In genomic region chr17:45895969-45896793, GRCh38 we compare ENCODE assay signal across 9 cellular contexts. TPM values are rescaled to one million over a fixed set of nuclear protein-coding genes. Genes with fewer than 3 reads are reported as not detected.
A peak's percentile ranks its signal among the peaks of the same experiment; 100 is the strongest.
DNase-seq lines count a peak whose midpoint lies in the region; ATAC-seq, FAIRE-seq and TF ChIP-seq lines count a peak whose summit lies in the region.
"Had no signal": no experiment of that assay in that cellular context is flagged by ENCODE, and none has a peak within 500 bp of the region (broad histone marks: within the 10 kb centered on the region; RNA-seq: fewer than 3 reads in every experiment).

No MANE protein-coding gene starts in this region.

- peak overlapping the region; percentile 98 for H3K4me2 ChIP-seq in astrocyte (ENCODE audit: low read length)

- no peak for ATAC-seq in naive thymus-derived CD4-positive, alpha-beta T cell

- no peaks in the 10 kb centered on the region for H3K79me2 ChIP-seq in astrocyte (ENCODE audit: insufficient read depth, low read length)

- H3K27ac ChIP-seq in astrocyte (ENCODE audit: low read depth, low read length) (no peak overlapping the region), RWPE1 (no peak overlapping the region)
- no peak overlapping the region for H3K27ac ChIP-seq in naive thymus-derived CD4-positive, alpha-beta T cell (ENCODE audit: low read depth, low read length)

- POLR2A ChIA-PET in naive thymus-derived CD4-positive, alpha-beta T cell (lab: Charles Lee): no interaction called here
- POLR2A ChIA-PET in RWPE1 (lab: Yijun Ruan, JAX; ENCODE audit: low non-redundant PET): no interaction called here

- H3K36me3 ChIP-seq in astrocyte (ENCODE audit: insufficient read depth, low read length): no peaks in the 10 kb centered on the region
- no peaks in the 10 kb centered on the region for H3K36me3 ChIP-seq in naive thymus-derived CD4-positive, alpha-beta T cell (ENCODE audit: control insufficient read depth in 2 of 3, insufficient read depth in 3 of 3, low read length in 3 of 3)

- peaks cover 49% of the 10 kb centered on the region for H3K27me3 ChIP-seq in astrocyte (ENCODE audit: insufficient read depth, low read length)
- peaks cover 20 to 34% of the 10 kb centered on the region in 2 donors for H3K27me3 ChIP-seq in naive thymus-derived CD4-positive, alpha-beta T cell (ENCODE audit: control insufficient read depth in 2 of 2, insufficient read depth in 2 of 2, low read length in 2 of 2)

- FAIRE-seq in astrocyte (lab: Jason Lieb, UNC): no peak

- CTCF ChIA-PET in naive thymus-derived CD4-positive, alpha-beta T cell (lab: Charles Lee): no interaction called here
- CTCF ChIA-PET in RWPE1 (lab: Yijun Ruan, JAX): interaction anchor here (0.6 kb wide), 1 partner anchor 989 kb away, joined by 3 read pairs; no protein-coding TSS in a partner anchor

- no peaks in the 10 kb centered on the region for H3K9me3 ChIP-seq in astrocyte (ENCODE audit: insufficient read depth, low read depth, low read length)
- H3K9me3 ChIP-seq in naive thymus-derived CD4-positive, alpha-beta T cell (ENCODE audit: control insufficient read depth in 2 of 3, low read length in 3 of 3): no peaks in the 10 kb centered on the region

- no peaks in the 10 kb centered on the region for H4K20me1 ChIP-seq in astrocyte (ENCODE audit: insufficient read depth, low read length)

- peaks cover 55% of the 10 kb centered on the region for H3K27me3 Mint-ChIP-seq in astrocyte (ENCODE audit: low read depth, unreplicated experiment)
- H3K27me3 Mint-ChIP-seq in naive thymus-derived CD4-positive, alpha-beta T cell: peaks cover 35 to 78% (median 36%) of the 10 kb centered on the region in 5 donors

- DNase-seq in stimulated activated CD4-positive, alpha-beta T cell treated with anti-CD3 and anti-CD28 coated beads, Interleukin-15, amount 100 ng/mL, for 24 hours: peak; percentile 12
- DNase-seq in stimulated activated CD4-positive, alpha-beta T cell treated with anti-CD3 and anti-CD28 coated beads, Interleukin-2, amount 100 ng/mL, for 24 hours: no peak
- DNase-seq in astrocyte (ENCODE audit: low read depth) (no peak), RWPE1 (ENCODE audit: low spot score) (no peak), SKM-1 (lab: John Stamatoyannopoulos, UW; ENCODE audit: unreplicated experiment) (no peak), AG08396 (ENCODE audit: low spot score) (no peak), dedifferentiated amniotic fluid mesenchymal stem cell (ENCODE audit: extremely low spot score) (no peak)
- no peak for DNase-seq in naive thymus-derived CD4-positive, alpha-beta T cell

- no peak for TF ChIP-seq CTCF in astrocyte (IDR thresholded peaks at IDR 0.05; ENCODE audit: insufficient read depth, low read depth, low read length)
- no peak for TF ChIP-seq CTCF in RWPE1 (conservative IDR thresholded peaks at IDR 0.05; ENCODE audit: low read depth)

- H3K4me3 Mint-ChIP-seq in astrocyte (ENCODE audit: unreplicated experiment): peak overlapping the region; percentile 74
- H3K4me3 Mint-ChIP-seq in naive thymus-derived CD4-positive, alpha-beta T cell: peak overlapping the region; percentile 59 to 94 (median 88)

- no peaks in the 10 kb centered on the region for H3K4me1 ChIP-seq in astrocyte (ENCODE audit: insufficient read depth, low read length)
- H3K4me1 ChIP-seq in naive thymus-derived CD4-positive, alpha-beta T cell (ENCODE audit: control insufficient read depth in 2 of 2, insufficient read depth in 2 of 2, low read length in 2 of 2): peaks cover 7 to 27% of the 10 kb centered on the region in 2 donors

- no peak overlapping the region for H3K9ac ChIP-seq in astrocyte (ENCODE audit: low read length)

- H3K36me3 Mint-ChIP-seq in astrocyte (ENCODE audit: low read depth, unreplicated experiment): no peaks in the 10 kb centered on the region
- H3K36me3 Mint-ChIP-seq in naive thymus-derived CD4-positive, alpha-beta T cell: no peaks in the 10 kb centered on the region

- H3K9me3 Mint-ChIP-seq in astrocyte (ENCODE audit: unreplicated experiment): no peaks in the 10 kb centered on the region
- no peaks in the 10 kb centered on the region for H3K9me3 Mint-ChIP-seq in naive thymus-derived CD4-positive, alpha-beta T cell

- H3K4me1 Mint-ChIP-seq in astrocyte (ENCODE audit: low read depth, unreplicated experiment): no peaks in the 10 kb centered on the region
- peaks cover 6 to 32% (median 22%) of the 10 kb centered on the region in 7 donors for H3K4me1 Mint-ChIP-seq in naive thymus-derived CD4-positive, alpha-beta T cell

- no peak overlapping the region for H2AFZ ChIP-seq in astrocyte (ENCODE audit: low read depth, low read length)

- no peak overlapping the region for H3K4me3 ChIP-seq in astrocyte (ENCODE audit: insufficient read depth, low read depth, low read length)
- H3K4me3 ChIP-seq in naive thymus-derived CD4-positive, alpha-beta T cell (ENCODE audit: low read length): peak overlapping the region; percentile 75

- no peak overlapping the region for H3K27ac Mint-ChIP-seq in astrocyte (ENCODE audit: unreplicated experiment)
- peak overlapping the region in 3 of 9 donors; percentile 51 to 76 (median 59) for H3K27ac Mint-ChIP-seq in naive thymus-derived CD4-positive, alpha-beta T cell

- intact Hi-C loops in naive thymus-derived CD4-positive, alpha-beta T cell (cut with micrococcal nuclease): loop anchor here (10.0 kb wide), 2 partner anchors 49 to 111 kb away; partner anchors contain the start of gene CRHR1 (in 1 of the 2)

RNA-seq across cellular contexts. Expression of gene MAPT, which starts 1.8 kb away (rescaled TPM):
- 2.1 and 2.2 TPM in 2 replicates for total RNA-seq in astrocyte
- 1 to 10 TPM in 3 of 5 experiments, under 1 TPM in 2; 0.27 to 1.3 (median 1.1) TPM for total RNA-seq in naive thymus-derived CD4-positive, alpha-beta T cell
- under 1 TPM; 0.12 to 0.80 TPM for polyA plus RNA-seq in naive thymus-derived CD4-positive, alpha-beta T cell

RNA-seq across cellular contexts. Expression of gene SPPL2C, which starts 51.5 kb away (rescaled TPM):
- total RNA-seq in astrocyte: not detected in 2 replicates
- total RNA-seq in naive thymus-derived CD4-positive, alpha-beta T cell: not detected
- polyA plus RNA-seq in naive thymus-derived CD4-positive, alpha-beta T cell: not detected
- total RNA-seq: T-helper 2 cell treated with Interferon-gamma antibody and Interleukin-4, amounts not matched to agents 100 ng/mL and 5 ng/mL, for 36 hours had no signal
